Comparison of ENCODE assay signal across 8 cellular contexts in genomic region chr12:89863968-89864367, GRCh38.
DNase-seq lines count a peak whose midpoint lies in the region; ATAC-seq lines count a peak whose summit lies in the region.

No MANE protein-coding gene starts in this region.

- DNase-seq in AML-193 (lab: John Stamatoyannopoulos, UW), result peak; percentile 54 to 62
- peak; percentile 42 to 47 for DNase-seq in NCI-H526 (lab: John Stamatoyannopoulos, UW)
- DNase-seq in germinal center (ENCODE audit: low spot score), result peak; percentile 36
- no peak for DNase-seq in ureter (ENCODE audit: low spot score)
- no peak for DNase-seq in T-helper 9 cell
- no peak for DNase-seq in hepatic stellate cell (ENCODE audit: low spot score)

- peak; percentile 31 for ATAC-seq in GM21367 (IDR thresholded peaks at IDR 0.05; ENCODE audit: unreplicated experiment)
- no peak for ATAC-seq in HG03460 (IDR thresholded peaks at IDR 0.05; ENCODE audit: unreplicated experiment)

Comparison
In these comparisons a context has a peak if more than half of its experiments do, and no peak if none do; other contexts are left out.
1. DNase-seq: peak in AML-193 (2 of 2), NCI-H526 (2 of 2) and germinal center (single experiment); none in ureter (single experiment), T-helper 9 cell (single experiment) and hepatic stellate cell (single experiment).